Comparison of ENCODE assay signal across 1 cellular context in the genomic region with DNA sequence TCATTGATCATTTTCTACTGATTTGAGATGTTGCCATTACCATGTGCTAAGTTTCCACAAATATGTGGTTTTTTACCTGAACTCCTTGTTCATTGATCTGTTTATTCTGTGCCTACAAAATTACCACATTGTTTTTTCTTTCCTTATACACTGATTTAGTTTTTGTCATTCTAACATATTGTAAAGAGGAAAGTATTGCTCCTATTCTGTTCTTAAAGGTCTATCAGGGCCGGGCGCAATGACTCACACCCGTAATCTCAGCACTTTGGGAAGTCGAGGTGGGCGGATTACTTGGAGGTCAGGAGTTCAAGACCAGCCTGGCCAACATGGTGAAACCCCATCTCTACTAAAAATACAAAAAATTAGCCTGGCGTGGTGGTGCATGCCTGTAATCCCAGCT.
TF ChIP-seq lines count a peak whose summit lies in the region.

No MANE protein-coding gene starts in this region.

TF ChIP-seq in WTC11, 78 proteins besides CTCF, POLR2A, EP300 and RAD21:
- TF ChIP-seq, protein P1, sequence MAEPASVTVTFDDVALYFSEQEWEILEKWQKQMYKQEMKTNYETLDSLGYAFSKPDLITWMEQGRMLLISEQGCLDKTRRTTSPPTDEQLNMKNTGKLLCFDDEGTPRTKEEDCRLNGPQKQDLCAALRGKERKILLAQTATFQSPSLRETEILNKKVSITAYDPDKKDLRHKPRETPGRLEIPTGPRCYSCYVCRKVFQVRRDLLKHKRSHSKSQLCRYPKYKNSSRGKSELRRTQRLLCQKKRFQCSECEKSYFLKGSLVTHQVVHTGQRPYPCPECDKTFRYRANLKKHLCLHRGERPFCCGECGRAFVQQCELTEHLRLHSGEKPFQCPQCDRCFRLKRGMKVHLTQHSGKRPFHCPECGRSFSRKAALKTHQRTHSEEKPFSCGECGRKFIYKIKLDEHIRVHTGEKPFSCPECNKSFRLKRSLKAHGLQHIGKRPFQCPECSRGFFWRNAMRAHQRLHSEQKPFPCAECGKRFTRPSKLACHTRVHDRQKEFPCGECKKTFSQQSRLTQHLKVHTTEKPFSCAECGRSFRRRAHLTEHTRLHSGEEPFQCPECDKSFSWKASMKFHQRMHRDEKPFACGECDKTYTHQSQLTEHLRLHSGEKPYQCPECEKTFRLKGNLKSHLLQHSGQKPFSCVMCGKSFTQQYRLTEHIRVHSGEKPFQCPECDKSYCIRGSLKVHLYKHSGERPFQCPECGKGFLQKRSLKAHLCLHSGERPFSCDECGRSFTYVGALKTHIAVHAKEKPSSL (CRISPR knock-in tag; conservative IDR thresholded peaks at IDR 0.05): no peak
- TF ChIP-seq CDX4 (CRISPR knock-in tag; IDR thresholded peaks at IDR 0.05; ENCODE audit: borderline replicate concordance): no peak
- no peak for TF ChIP-seq CBFB (CRISPR knock-in tag; IDR thresholded peaks at IDR 0.05; ENCODE audit: low read depth)
- no peak for TF ChIP-seq MXD4 (CRISPR knock-in tag; IDR thresholded peaks at IDR 0.05; ENCODE audit: borderline replicate concordance)
- TF ChIP-seq E2F5 (CRISPR knock-in tag; IDR thresholded peaks at IDR 0.05): no peak
- TF ChIP-seq, protein P2, sequence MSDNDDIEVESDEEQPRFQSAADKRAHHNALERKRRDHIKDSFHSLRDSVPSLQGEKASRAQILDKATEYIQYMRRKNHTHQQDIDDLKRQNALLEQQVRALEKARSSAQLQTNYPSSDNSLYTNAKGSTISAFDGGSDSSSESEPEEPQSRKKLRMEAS (CRISPR knock-in tag; IDR thresholded peaks at IDR 0.05): no peak
- TF ChIP-seq NFYB (CRISPR knock-in tag; conservative IDR thresholded peaks at IDR 0.05; ENCODE audit: low read depth): no peak
- TF ChIP-seq OVOL2 (CRISPR knock-in tag; IDR thresholded peaks at IDR 0.05; ENCODE audit: borderline replicate concordance): no peak
- TF ChIP-seq, protein P3, sequence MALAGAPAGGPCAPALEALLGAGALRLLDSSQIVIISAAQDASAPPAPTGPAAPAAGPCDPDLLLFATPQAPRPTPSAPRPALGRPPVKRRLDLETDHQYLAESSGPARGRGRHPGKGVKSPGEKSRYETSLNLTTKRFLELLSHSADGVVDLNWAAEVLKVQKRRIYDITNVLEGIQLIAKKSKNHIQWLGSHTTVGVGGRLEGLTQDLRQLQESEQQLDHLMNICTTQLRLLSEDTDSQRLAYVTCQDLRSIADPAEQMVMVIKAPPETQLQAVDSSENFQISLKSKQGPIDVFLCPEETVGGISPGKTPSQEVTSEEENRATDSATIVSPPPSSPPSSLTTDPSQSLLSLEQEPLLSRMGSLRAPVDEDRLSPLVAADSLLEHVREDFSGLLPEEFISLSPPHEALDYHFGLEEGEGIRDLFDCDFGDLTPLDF (CRISPR knock-in tag; IDR thresholded peaks at IDR 0.05): no peak
- no peak for TF ChIP-seq ATF3 (CRISPR knock-in tag; conservative IDR thresholded peaks at IDR 0.05)
- no peak for TF ChIP-seq HMGA2 (CRISPR knock-in tag; IDR thresholded peaks at IDR 0.05)
- no peak for TF ChIP-seq ZNF232 (CRISPR knock-in tag; IDR thresholded peaks at IDR 0.05)
- TF ChIP-seq, protein P4, sequence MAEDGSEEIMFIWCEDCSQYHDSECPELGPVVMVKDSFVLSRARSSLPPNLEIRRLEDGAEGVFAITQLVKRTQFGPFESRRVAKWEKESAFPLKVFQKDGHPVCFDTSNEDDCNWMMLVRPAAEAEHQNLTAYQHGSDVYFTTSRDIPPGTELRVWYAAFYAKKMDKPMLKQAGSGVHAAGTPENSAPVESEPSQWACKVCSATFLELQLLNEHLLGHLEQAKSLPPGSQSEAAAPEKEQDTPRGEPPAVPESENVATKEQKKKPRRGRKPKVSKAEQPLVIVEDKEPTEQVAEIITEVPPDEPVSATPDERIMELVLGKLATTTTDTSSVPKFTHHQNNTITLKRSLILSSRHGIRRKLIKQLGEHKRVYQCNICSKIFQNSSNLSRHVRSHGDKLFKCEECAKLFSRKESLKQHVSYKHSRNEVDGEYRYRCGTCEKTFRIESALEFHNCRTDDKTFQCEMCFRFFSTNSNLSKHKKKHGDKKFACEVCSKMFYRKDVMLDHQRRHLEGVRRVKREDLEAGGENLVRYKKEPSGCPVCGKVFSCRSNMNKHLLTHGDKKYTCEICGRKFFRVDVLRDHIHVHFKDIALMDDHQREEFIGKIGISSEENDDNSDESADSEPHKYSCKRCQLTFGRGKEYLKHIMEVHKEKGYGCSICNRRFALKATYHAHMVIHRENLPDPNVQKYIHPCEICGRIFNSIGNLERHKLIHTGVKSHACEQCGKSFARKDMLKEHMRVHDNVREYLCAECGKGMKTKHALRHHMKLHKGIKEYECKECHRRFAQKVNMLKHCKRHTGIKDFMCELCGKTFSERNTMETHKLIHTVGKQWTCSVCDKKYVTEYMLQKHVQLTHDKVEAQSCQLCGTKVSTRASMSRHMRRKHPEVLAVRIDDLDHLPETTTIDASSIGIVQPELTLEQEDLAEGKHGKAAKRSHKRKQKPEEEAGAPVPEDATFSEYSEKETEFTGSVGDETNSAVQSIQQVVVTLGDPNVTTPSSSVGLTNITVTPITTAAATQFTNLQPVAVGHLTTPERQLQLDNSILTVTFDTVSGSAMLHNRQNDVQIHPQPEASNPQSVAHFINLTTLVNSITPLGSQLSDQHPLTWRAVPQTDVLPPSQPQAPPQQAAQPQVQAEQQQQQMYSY (CRISPR knock-in tag; IDR thresholded peaks at IDR 0.05): no peak
- TF ChIP-seq ZMAT4 (CRISPR knock-in tag; IDR thresholded peaks at IDR 0.05): no peak
- TF ChIP-seq USF1 (CRISPR knock-in tag; IDR thresholded peaks at IDR 0.05): no peak
- TF ChIP-seq, protein P5, sequence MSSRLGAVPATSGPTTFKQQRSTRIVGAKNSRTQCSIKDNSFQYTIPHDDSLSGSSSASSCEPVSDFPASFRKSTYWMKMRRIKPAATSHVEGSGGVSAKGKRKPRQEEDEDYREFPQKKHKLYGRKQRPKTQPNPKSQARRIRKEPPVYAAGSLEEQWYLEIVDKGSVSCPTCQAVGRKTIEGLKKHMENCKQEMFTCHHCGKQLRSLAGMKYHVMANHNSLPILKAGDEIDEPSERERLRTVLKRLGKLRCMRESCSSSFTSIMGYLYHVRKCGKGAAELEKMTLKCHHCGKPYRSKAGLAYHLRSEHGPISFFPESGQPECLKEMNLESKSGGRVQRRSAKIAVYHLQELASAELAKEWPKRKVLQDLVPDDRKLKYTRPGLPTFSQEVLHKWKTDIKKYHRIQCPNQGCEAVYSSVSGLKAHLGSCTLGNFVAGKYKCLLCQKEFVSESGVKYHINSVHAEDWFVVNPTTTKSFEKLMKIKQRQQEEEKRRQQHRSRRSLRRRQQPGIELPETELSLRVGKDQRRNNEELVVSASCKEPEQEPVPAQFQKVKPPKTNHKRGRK (CRISPR knock-in tag; IDR thresholded peaks at IDR 0.05; ENCODE audit: borderline replicate concordance): no peak
- no peak for TF ChIP-seq ZNF317 (CRISPR knock-in tag; IDR thresholded peaks at IDR 0.05; ENCODE audit: borderline replicate concordance, low read depth)
- TF ChIP-seq FOXP1 (CRISPR knock-in tag; IDR thresholded peaks at IDR 0.05; ENCODE audit: borderline replicate concordance): no peak
- TF ChIP-seq, protein P6, sequence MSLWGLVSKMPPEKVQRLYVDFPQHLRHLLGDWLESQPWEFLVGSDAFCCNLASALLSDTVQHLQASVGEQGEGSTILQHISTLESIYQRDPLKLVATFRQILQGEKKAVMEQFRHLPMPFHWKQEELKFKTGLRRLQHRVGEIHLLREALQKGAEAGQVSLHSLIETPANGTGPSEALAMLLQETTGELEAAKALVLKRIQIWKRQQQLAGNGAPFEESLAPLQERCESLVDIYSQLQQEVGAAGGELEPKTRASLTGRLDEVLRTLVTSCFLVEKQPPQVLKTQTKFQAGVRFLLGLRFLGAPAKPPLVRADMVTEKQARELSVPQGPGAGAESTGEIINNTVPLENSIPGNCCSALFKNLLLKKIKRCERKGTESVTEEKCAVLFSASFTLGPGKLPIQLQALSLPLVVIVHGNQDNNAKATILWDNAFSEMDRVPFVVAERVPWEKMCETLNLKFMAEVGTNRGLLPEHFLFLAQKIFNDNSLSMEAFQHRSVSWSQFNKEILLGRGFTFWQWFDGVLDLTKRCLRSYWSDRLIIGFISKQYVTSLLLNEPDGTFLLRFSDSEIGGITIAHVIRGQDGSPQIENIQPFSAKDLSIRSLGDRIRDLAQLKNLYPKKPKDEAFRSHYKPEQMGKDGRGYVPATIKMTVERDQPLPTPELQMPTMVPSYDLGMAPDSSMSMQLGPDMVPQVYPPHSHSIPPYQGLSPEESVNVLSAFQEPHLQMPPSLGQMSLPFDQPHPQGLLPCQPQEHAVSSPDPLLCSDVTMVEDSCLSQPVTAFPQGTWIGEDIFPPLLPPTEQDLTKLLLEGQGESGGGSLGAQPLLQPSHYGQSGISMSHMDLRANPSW (CRISPR knock-in tag; conservative IDR thresholded peaks at IDR 0.05; ENCODE audit: low read depth): no peak
- TF ChIP-seq ZNF671 (CRISPR knock-in tag; IDR thresholded peaks at IDR 0.05): no peak
